ENCODE assay signal across 18 cellular contexts in genomic region chr4:28822163-28822562, GRCh38.
DNase-seq lines count a peak whose midpoint lies in the region; ATAC-seq, FAIRE-seq and TF ChIP-seq lines count a peak whose summit lies in the region.
"Had no signal": no experiment of that assay in that cellular context is flagged by ENCODE, and none has a peak within 500 bp of the region (broad histone marks: within the 10 kb centered on the region; RNA-seq: fewer than 3 reads in every experiment).

No MANE protein-coding gene starts in this region.

- H3K4me3 ChIP-seq in IMR-90 (ENCODE audit: insufficient read depth, low read depth, low read length) (no peak overlapping the region), fibroblast of mammary gland (ENCODE audit: control insufficient read depth, low read depth, low read length) (no peak overlapping the region)
- H3K4me3 ChIP-seq: A549 had no signal

- in situ Hi-C loops in IMR-90 (cut with MboI; ENCODE audit: low sequenced_read_pairs): no loop called here

- H3K36me3 ChIP-seq in IMR-90 (ENCODE audit: control insufficient read depth, insufficient read depth, low read length): no peaks in the 10 kb centered on the region
- H3K36me3 ChIP-seq: BE2C had no signal

- no peak overlapping the region for H2AK9ac ChIP-seq in IMR-90 (replicated peaks; ENCODE audit: low read depth, low read length, poor library complexity)

- no peak overlapping the region for H2BK20ac ChIP-seq in IMR-90 (ENCODE audit: low read depth, low read length)

- FAIRE-seq in GM12891 (lab: Jason Lieb, UNC): no peak
- FAIRE-seq: A549, D721Med, GM12892, H54 had no signal

- H4K8ac ChIP-seq in IMR-90 (ENCODE audit: low read depth in 2 of 2, low read length in 2 of 2): no peak overlapping the region

- dilution Hi-C loops in IMR-90 (cut with HindIII; ENCODE audit: low sequenced_read_pairs, unreplicated experiment): no loop called here

- DNase-seq in IMR-90 (peak; percentile 19), fibroblast of mammary gland (ENCODE audit: low read depth) (peak; percentile 7), kidney tubule cell (ENCODE audit: low spot score) (peak; percentile 33), GM12891 (ENCODE audit: insufficient read length, low spot score) (no peak), NCI-H774 (lab: John Stamatoyannopoulos, UW) (no peak)
- DNase-seq in activated T-cell treated with anti-CD3 and anti-CD28 coated beads, Interleukin-2, amount 50 U/mL, for 1 hour: no peak
- DNase-seq: BE2C; CD4-positive, alpha-beta memory T cell; COR-L47; DND-41; KBM-7 had no signal

- H4K5ac ChIP-seq in IMR-90 (ENCODE audit: low read depth, low read length): no peak overlapping the region

- no peak overlapping the region for H3K4ac ChIP-seq in IMR-90 (ENCODE audit: low read depth, low read length)

- H3K79me1 ChIP-seq in IMR-90 (ENCODE audit: low read depth in 1 of 2, low read length in 2 of 2): no peaks in the 10 kb centered on the region

- no peaks in the 10 kb centered on the region for H3K9me3 ChIP-seq in IMR-90 (ENCODE audit: control insufficient read depth, insufficient read depth, low read length)
- H3K9me3 ChIP-seq: A549, BE2C had no signal

- H2BK120ac ChIP-seq in IMR-90 (ENCODE audit: low read depth, low read length): no peak overlapping the region

- no peak overlapping the region for H2AFZ ChIP-seq in IMR-90 (replicated peaks; ENCODE audit: low read length, poor library complexity)

- no peak overlapping the region for H3K18ac ChIP-seq in IMR-90 (ENCODE audit: low read depth, low read length)

- intact Hi-C loops in IMR-90 (cut with micrococcal nuclease): no loop called here

- no peak overlapping the region for H4K91ac ChIP-seq in IMR-90 (ENCODE audit: insufficient read depth, low read depth, low read length)

- H4K20me1 ChIP-seq in IMR-90 (ENCODE audit: insufficient read depth, low read length): no peaks in the 10 kb centered on the region

- no peak overlapping the region for H3K27ac ChIP-seq in IMR-90 (ENCODE audit: insufficient read depth, low read length)
- H3K27ac ChIP-seq: A549, C4-2B had no signal

- no peaks in the 10 kb centered on the region for H3K4me1 ChIP-seq in IMR-90 (ENCODE audit: control insufficient read depth, insufficient read depth, low read length)
- H3K4me1 ChIP-seq: A549, BE2C had no signal

- H3K27me3 ChIP-seq in IMR-90 (ENCODE audit: control insufficient read depth, insufficient read depth, low read length): no peaks in the 10 kb centered on the region
- H3K27me3 ChIP-seq: BE2C had no signal

- no peak overlapping the region for H2BK15ac ChIP-seq in IMR-90 (ENCODE audit: low read depth, low read length)

- no peak for TF ChIP-seq POLR2A in IMR-90 (IDR thresholded peaks at IDR 0.05; ENCODE audit: low read depth, low read length)
- no peak for TF ChIP-seq POLR2A in GM12891 (IDR thresholded peaks at IDR 0.05; ENCODE audit: low read depth, low read length)

- no peak overlapping the region for H3K14ac ChIP-seq in IMR-90 (replicated peaks; ENCODE audit: low read depth, low read length)

- no peak overlapping the region for H3K9ac ChIP-seq in IMR-90 (ENCODE audit: low read depth, low read length)

- H3K4me2 ChIP-seq in IMR-90 (ENCODE audit: low read depth, low read length): no peak overlapping the region
- H3K4me2 ChIP-seq: A549 had no signal

- H3K23ac ChIP-seq in IMR-90 (ENCODE audit: low read depth, low read length): no peak overlapping the region

- H2BK5ac ChIP-seq in IMR-90 (ENCODE audit: low read depth, low read length, poor library complexity, severe bottlenecking): no peak overlapping the region

- H3K56ac ChIP-seq in IMR-90 (ENCODE audit: extremely low read depth, insufficient read depth, low read length): no peak overlapping the region

- no peaks in the 10 kb centered on the region for H3K9me1 ChIP-seq in IMR-90 (ENCODE audit: insufficient read depth, low read length)

- CTCF ChIA-PET in IMR-90 (lab: Yijun Ruan, JAX): no interaction called here

- no peak for TF ChIP-seq RAD21 in IMR-90 (IDR thresholded peaks at IDR 0.05; ENCODE audit: low read length)

- POLR2A ChIA-PET in IMR-90 (lab: Charles Lee; ENCODE audit: unreplicated experiment): interaction anchor here (0.6 kb wide), 1 partner anchor 78 kb away, joined by 6 read pairs; no protein-coding TSS in a partner anchor

- H2AK5ac ChIP-seq in IMR-90 (ENCODE audit: low read depth, low read length): no peak overlapping the region

- TF ChIP-seq CTCF in IMR-90 (conservative IDR thresholded peaks at IDR 0.05; ENCODE audit: low read depth, low read length) (no peak), fibroblast of mammary gland (conservative IDR thresholded peaks at IDR 0.05; ENCODE audit: control insufficient read depth, insufficient read depth, low read depth, low read length) (no peak)

- BruUV-seq in IMR-90 (replicated peaks; lab: Mats Ljungman, UMichigan): no TSS peak

- ATAC-seq in IMR-90 (ENCODE audit: low read depth): no peak
- no peak for ATAC-seq in SK-N-SH treated with all-trans-retinoic acid at 6 μM for 48 hours
- ATAC-seq: A549, HCT116 had no signal

TF ChIP-seq in IMR-90, 13 proteins besides CTCF, POLR2A, EP300 and RAD21 (continues in another document):
- TF ChIP-seq CHD1 (IDR thresholded peaks at IDR 0.05; ENCODE audit: low read depth, low read length) (no peak), USF2 (IDR thresholded peaks at IDR 0.05; ENCODE audit: low read depth, low read length) (no peak), MAFK (IDR thresholded peaks at IDR 0.05; ENCODE audit: low read depth, low read length) (no peak), SMC3 (IDR thresholded peaks at IDR 0.05; ENCODE audit: low read depth, low read length) (no peak), RFX5 (IDR thresholded peaks at IDR 0.05; ENCODE audit: low read depth, low read length) (no peak), FOS (IDR thresholded peaks at IDR 0.05; ENCODE audit: low read depth, low read length) (no peak), MXI1 (IDR thresholded peaks at IDR 0.05; ENCODE audit: borderline replicate concordance, low read depth, low read length) (no peak)

TF ChIP-seq in GM12891, 5 proteins besides CTCF, POLR2A, EP300 and RAD21:
- TF ChIP-seq POU2F2 (IDR thresholded peaks at IDR 0.05; ENCODE audit: low read depth, low read length) (no peak), TAF1 (IDR thresholded peaks at IDR 0.05; ENCODE audit: low read depth, low read length) (no peak), PAX5 (IDR thresholded peaks at IDR 0.05; ENCODE audit: insufficient read depth, low read length, severe bottlenecking) (no peak), SPI1 (IDR thresholded peaks at IDR 0.05; ENCODE audit: low read depth, low read length) (no peak), POLR2AphosphoS5 (IDR thresholded peaks at IDR 0.05; ENCODE audit: low read depth, low read length) (no peak)

TF ChIP-seq in SK-N-SH treated with all-trans-retinoic acid at 6 μM for 48 hours, 23 proteins besides CTCF, POLR2A, EP300 and RAD21 (continues in another document):
- TF ChIP-seq ARNTL (CRISPR knock-in tag; IDR thresholded peaks at IDR 0.05; ENCODE audit: borderline replicate concordance, low read depth) (no peak), GLIS3 (CRISPR knock-in tag; IDR thresholded peaks at IDR 0.05) (no peak), ESRRG (CRISPR knock-in tag; IDR thresholded peaks at IDR 0.05) (no peak), CSRNP3 (CRISPR knock-in tag; IDR thresholded peaks at IDR 0.05) (no peak), ZC3H10 (CRISPR knock-in tag; IDR thresholded peaks at IDR 0.05) (no peak), ZFP30 (CRISPR knock-in tag; IDR thresholded peaks at IDR 0.05) (no peak), OSR1 (CRISPR knock-in tag; IDR thresholded peaks at IDR 0.05) (no peak), TOX (CRISPR knock-in tag; IDR thresholded peaks at IDR 0.05; ENCODE audit: borderline replicate concordance) (no peak), CSDC2 (CRISPR knock-in tag; IDR thresholded peaks at IDR 0.05) (no peak), RARB (CRISPR knock-in tag; IDR thresholded peaks at IDR 0.05) (no peak), BACH2 (CRISPR knock-in tag; IDR thresholded peaks at IDR 0.05; ENCODE audit: borderline replicate concordance) (no peak), TCF4 (CRISPR knock-in tag; IDR thresholded peaks at IDR 0.05; ENCODE audit: borderline replicate concordance) (no peak), ZNF70 (CRISPR knock-in tag; IDR thresholded peaks at IDR 0.05) (no peak), CREB5 (CRISPR knock-in tag; IDR thresholded peaks at IDR 0.05; ENCODE audit: low read depth) (no peak)

Comparison
In these comparisons a context has a peak if more than half of its experiments do, and no peak if none do; other contexts are left out.
1. DNase-seq: peak in IMR-90 (single experiment), fibroblast of mammary gland (single experiment) and kidney tubule cell (single experiment); none in GM12891 (single experiment), activated T-cell treated with anti-CD3 and anti-CD28 coated beads, Interleukin-2, amount 50 U/mL, for 1 hour (single experiment) and NCI-H774 (single experiment).